In genomic region chr1:241641748-241642592, GRCh38 we compare ENCODE assay signal across 1 cellular context.
TF ChIP-seq lines count a peak whose summit lies in the region.

No MANE protein-coding gene starts in this region.

TF ChIP-seq in HepG2, 621 proteins besides CTCF, POLR2A, EP300 and RAD21 (continued from another document and continues in another):
- no peak for TF ChIP-seq ZBTB2 (CRISPR knock-in tag; IDR thresholded peaks at IDR 0.05; ENCODE audit: low read depth)
- no peak for TF ChIP-seq HNF1B (CRISPR knock-in tag; IDR thresholded peaks at IDR 0.05)
- TF ChIP-seq ZNF234 (CRISPR knock-in tag; conservative IDR thresholded peaks at IDR 0.05), result no peak
- no peak for TF ChIP-seq THAP9 (CRISPR knock-in tag; IDR thresholded peaks at IDR 0.05; ENCODE audit: borderline replicate concordance)
- no peak for TF ChIP-seq ATF3 (CRISPR knock-in tag; IDR thresholded peaks at IDR 0.05)
- TF ChIP-seq KIAA2018 (CRISPR knock-in tag; IDR thresholded peaks at IDR 0.05; ENCODE audit: borderline replicate concordance), result no peak
- TF ChIP-seq ZNF143 (CRISPR knock-in tag; IDR thresholded peaks at IDR 0.05), result no peak
- no peak for TF ChIP-seq ZNF264 (CRISPR knock-in tag; IDR thresholded peaks at IDR 0.05)
- TF ChIP-seq ZNF431 (CRISPR knock-in tag; IDR thresholded peaks at IDR 0.05; ENCODE audit: borderline replicate concordance, low read depth), result no peak
- TF ChIP-seq SALL1 (CRISPR knock-in tag; IDR thresholded peaks at IDR 0.05), result 0 out of 2 replicates have a peak, but pooled peaks have one; percentile 9
- TF ChIP-seq ZNF800 (CRISPR knock-in tag; IDR thresholded peaks at IDR 0.05), result no peak
- TF ChIP-seq ZFP37 (CRISPR knock-in tag; IDR thresholded peaks at IDR 0.05; ENCODE audit: borderline replicate concordance), result no peak
- no peak for TF ChIP-seq THAP11 (CRISPR knock-in tag; IDR thresholded peaks at IDR 0.05)
- peak; percentile 22; the same call in 1 of the 2 replicates for TF ChIP-seq SOX5 (CRISPR knock-in tag; IDR thresholded peaks at IDR 0.05; ENCODE audit: borderline replicate concordance)
- TF ChIP-seq ZBTB43 (CRISPR knock-in tag; conservative IDR thresholded peaks at IDR 0.05), result no peak
- no peak for TF ChIP-seq ZFP91 (CRISPR knock-in tag; IDR thresholded peaks at IDR 0.05; ENCODE audit: borderline replicate concordance)
- peak; percentile 73 for TF ChIP-seq FOSL1 (CRISPR knock-in tag; IDR thresholded peaks at IDR 0.05; ENCODE audit: borderline replicate concordance)
- no peak for TF ChIP-seq ZBTB39 (CRISPR knock-in tag; IDR thresholded peaks at IDR 0.05)
- no peak for TF ChIP-seq THAP7 (CRISPR knock-in tag; IDR thresholded peaks at IDR 0.05)
- TF ChIP-seq ZNF749 (CRISPR knock-in tag; IDR thresholded peaks at IDR 0.05; ENCODE audit: borderline replicate concordance), result no peak
- TF ChIP-seq PLSCR1 (CRISPR knock-in tag; IDR thresholded peaks at IDR 0.05; ENCODE audit: borderline replicate concordance), result no peak
